ENCODE assay signal across 22 cellular contexts in the genomic region with DNA sequence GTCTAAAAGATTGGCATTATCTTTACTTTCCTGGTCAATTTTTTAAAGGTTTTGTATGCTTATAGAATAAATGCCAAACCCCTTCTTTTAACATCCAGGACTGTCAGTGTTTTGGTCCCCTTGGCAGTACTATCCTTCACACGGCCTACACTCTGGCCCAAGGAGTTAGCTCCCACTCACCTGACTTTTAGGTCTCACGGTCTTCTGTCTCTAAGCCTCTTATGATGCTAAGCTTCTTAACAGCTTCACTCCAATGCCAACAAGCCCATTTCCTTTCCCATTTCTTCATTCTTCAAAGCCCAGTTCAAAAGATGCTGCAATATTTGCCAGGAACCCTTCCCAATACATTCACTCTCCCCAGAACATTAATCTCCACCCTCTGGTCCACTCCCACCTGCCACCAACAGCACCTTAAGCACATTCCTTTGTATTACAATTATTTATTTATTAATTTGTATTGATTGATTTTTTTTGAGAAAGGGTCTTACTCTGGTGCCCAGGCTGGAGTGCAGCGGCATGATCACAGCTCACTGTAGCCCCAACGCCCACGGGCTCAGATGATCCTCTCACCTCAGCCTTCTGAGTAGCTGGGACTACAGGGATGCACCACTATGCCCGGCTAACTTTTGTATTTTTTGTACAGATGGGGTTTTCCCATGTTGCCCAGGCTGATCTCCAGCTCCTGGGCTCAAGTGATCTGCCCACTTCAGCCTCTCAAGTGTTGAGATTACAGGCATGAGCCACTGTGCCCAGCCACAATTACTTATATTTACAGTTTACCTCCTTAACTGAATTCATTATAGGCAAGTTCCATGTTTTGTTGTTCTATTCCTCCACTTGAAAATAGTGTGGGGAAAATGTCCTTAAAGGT. TPM values are rescaled to one million over a fixed set of nuclear protein-coding genes. Genes with fewer than 3 reads are reported as not detected.
A peak's percentile ranks its signal among the peaks of the same experiment; 100 is the strongest.
DNase-seq lines count a peak whose midpoint lies in the region; ATAC-seq and TF ChIP-seq lines count a peak whose summit lies in the region.
"Had no signal": no experiment of that assay in that cellular context is flagged by ENCODE, and none has a peak within 500 bp of the region (broad histone marks: within the 10 kb centered on the region; RNA-seq: fewer than 3 reads in every experiment).

No MANE protein-coding gene starts in this region.

- ATAC-seq in upper lobe of right lung: peak; percentile 85
- ATAC-seq: HepG2, Panc1, Right ventricle myocardium inferior had no signal

- H3K4me1 Mint-ChIP-seq in endodermal cell: peaks cover 4% of the 10 kb centered on the region

- H3K36me3 ChIP-seq in endodermal cell (ENCODE audit: control insufficient read depth, insufficient read depth, low read length) (peaks cover 31% of the 10 kb centered on the region), upper lobe of right lung (peaks cover 10% of the 10 kb centered on the region)

- 83 to 90% methylated on average over 5 to 6 of the region's 6 CpGs for WGBS in endodermal cell (ENCODE audit: insufficient coverage in 1 of 2, insufficient read length in 1 of 2), 2 experiments

- intact Hi-C loops in upper lobe of right lung (cut with DNase I): no loop called here

- DNase-seq in DMS79 (lab: John Stamatoyannopoulos, UW): peak; percentile 6
- DNase-seq in DMS79 treated with DMSO at 0.1 percent for 48 hours (lab: John Stamatoyannopoulos, UW): no peak
- DNase-seq in NCI-H226: peak; percentile 3
- DNase-seq in endodermal cell: no peak
- DNase-seq in upper lobe of right lung: no peak
- DNase-seq in stimulated activated CD4-positive, alpha-beta T cell treated with anti-CD3 and anti-CD28 coated beads, Interleukin-2, amount 100 ng/mL, for 48 hours: no peak
- no peak for DNase-seq in ureter (ENCODE audit: low spot score)
- DNase-seq in GM19238 (ENCODE audit: insufficient read length, low spot score): no peak
- DNase-seq: 8988T, Caco-2, EL, H7, Kasumi-1, NCI-H1105 treated with DMSO at 0.1 percent for 48 hours, NCI-H187 treated with DMSO at 0.1 percent for 48 hours, NCI-H2227 treated with DMSO at 0.1 percent for 48 hours, NCI-H69, SK-N-SH had no signal

- H3K9me3 Mint-ChIP-seq in endodermal cell: peaks cover 7% of the 10 kb centered on the region

- H3K27ac Mint-ChIP-seq in endodermal cell: peak overlapping the region; percentile 12

- H3K9me3 ChIP-seq in endodermal cell (ENCODE audit: control insufficient read depth, low read length): peaks cover 7% of the 10 kb centered on the region
- no peaks in the 10 kb centered on the region for H3K9me3 ChIP-seq in upper lobe of right lung
- H3K9me3 ChIP-seq: BLaER1, Caco-2, SK-N-SH had no signal

- no peak overlapping the region for H3K9ac ChIP-seq in endodermal cell (ENCODE audit: extremely low read depth, low read length, poor library complexity, severe bottlenecking)
- H3K9ac ChIP-seq: BLaER1, SK-N-SH had no signal

- H3K4me3 ChIP-seq in endodermal cell (ENCODE audit: low read length): no peak overlapping the region
- H3K4me3 ChIP-seq in upper lobe of right lung: no peak overlapping the region
- H3K4me3 ChIP-seq: BLaER1 had no signal

- H3K4me3 Mint-ChIP-seq in endodermal cell: no peak overlapping the region

- no peak for TF ChIP-seq CTCF in endodermal cell (conservative IDR thresholded peaks at IDR 0.05)
- no peak for TF ChIP-seq CTCF in upper lobe of right lung (IDR thresholded peaks at IDR 0.05)

- H3K27me3 ChIP-seq in endodermal cell (ENCODE audit: control insufficient read depth, insufficient read depth, low read length, poor library complexity, severe bottlenecking) (no peaks in the 10 kb centered on the region), upper lobe of right lung (no peaks in the 10 kb centered on the region)
- H3K27me3 ChIP-seq: BLaER1 had no signal

- no peaks in the 10 kb centered on the region for H3K27me3 Mint-ChIP-seq in endodermal cell (ENCODE audit: insufficient read depth)

- H3K36me3 Mint-ChIP-seq in endodermal cell (ENCODE audit: low read depth): peaks cover 26% of the 10 kb centered on the region

- H3K4me1 ChIP-seq in endodermal cell (ENCODE audit: control insufficient read depth, insufficient read depth, low read length) (no peaks in the 10 kb centered on the region), upper lobe of right lung (no peaks in the 10 kb centered on the region)

- H3K27ac ChIP-seq in endodermal cell (ENCODE audit: low read depth, low read length): no peak overlapping the region
- H3K27ac ChIP-seq in upper lobe of right lung: no peak overlapping the region
- H3K27ac ChIP-seq: BLaER1 had no signal

RNA-seq across cellular contexts. Expression of a gene that starts 27.8 kb away (rescaled TPM):
- total RNA-seq in endodermal cell (10 to 100 TPM; 35.0 to 40.6 TPM), upper lobe of right lung (37.1 TPM), ureter (39.6 TPM)
- polyA plus RNA-seq in endodermal cell (2013, experiment 1 of 2): 39.7 TPM
- 39.5 TPM for polyA plus RNA-seq in endodermal cell (2013, experiment 2 of 2)

RNA-seq across cellular contexts. Expression of a gene that starts 28.2 kb away (rescaled TPM):
- total RNA-seq in endodermal cell: 100 to 1,000 TPM in 1 of 2 donors, 10 to 100 TPM in 1; 97.5 to 139 TPM
- polyA plus RNA-seq in endodermal cell (2013, experiment 1 of 2): 180 TPM
- 174 TPM for polyA plus RNA-seq in endodermal cell (2013, experiment 2 of 2)
- 46.8 TPM for total RNA-seq in upper lobe of right lung
- total RNA-seq in ureter: 24.6 TPM

Comparison
In these comparisons a context has a peak if more than half of its experiments do, and no peak if none do; other contexts are left out.
1. DNase-seq: peak in DMS79 (single experiment) and NCI-H226 (single experiment); none in DMS79 treated with DMSO at 0.1 percent for 48 hours (single experiment), endodermal cell (single experiment), upper lobe of right lung (single experiment), stimulated activated CD4-positive, alpha-beta T cell treated with anti-CD3 and anti-CD28 coated beads, Interleukin-2, amount 100 ng/mL, for 48 hours (0 of 2), ureter (single experiment) and GM19238 (single experiment).